In genomic region chr1:206002833-206003532, GRCh38 we compare ENCODE assay signal across 8 cellular contexts. TPM values are rescaled to one million over a fixed set of nuclear protein-coding genes. Genes with fewer than 3 reads are reported as not detected.
DNase-seq lines count a peak whose midpoint lies in the region; ATAC-seq, FAIRE-seq and TF ChIP-seq lines count a peak whose summit lies in the region.

TSS of gene RAB7B (minus strand) at chr1:206003395. CDS start at chr1:205994135, 9,260 bp downstream.

- DNase-seq in GM23338 (ENCODE audit: low spot score): no peak
- DNase-seq in adipocyte (ENCODE audit: low read depth): peak; percentile 90
- peak; percentile 64 for DNase-seq in left ventricle myocardium inferior
- DNase-seq in gastrocnemius medialis: peak; percentile 52 to 58
- no peak for DNase-seq in MM.1S
- no peak for DNase-seq in H54 (ENCODE audit: insufficient read length, low spot score)
- no peak for DNase-seq in effector memory CD4-positive, alpha-beta T cell

- H3K9me3 Mint-ChIP-seq in GM23338: no peaks in the 10 kb centered on the region

- no peak within 1 kb of the TSS for H3K4me3 ChIP-seq in GM23338
- H3K4me3 ChIP-seq in adipocyte (ENCODE audit: low read length): peak within 1 kb of the TSS; percentile 83
- peak within 1 kb of the TSS; percentile 61 for H3K4me3 ChIP-seq in left ventricle myocardium inferior
- H3K4me3 ChIP-seq in gastrocnemius medialis: peak within 1 kb of the TSS in 2 of 4 donors; percentile 7 to 19
- H3K4me3 ChIP-seq in MM.1S (ENCODE audit: low read length): no peak within 1 kb of the TSS
- no peak within 1 kb of the TSS for H3K4me3 ChIP-seq in effector memory CD4-positive, alpha-beta T cell (ENCODE audit: insufficient read depth, low read depth, low read length, poor library complexity, severe bottlenecking)

- H4K20me1 ChIP-seq in GM23338 (replicated peaks; ENCODE audit: insufficient read depth): no peaks in the 10 kb centered on the region
- H4K20me1 ChIP-seq in MM.1S (ENCODE audit: insufficient read depth, low read length): no peaks in the 10 kb centered on the region

- H3K27ac ChIP-seq in GM23338 (ENCODE audit: low read depth) (no peak within 1 kb of the TSS), left ventricle myocardium inferior (replicated peaks) (peak within 1 kb of the TSS; percentile 79), gastrocnemius medialis (peak within 1 kb of the TSS; percentile 60 to 77 (median 68)), MM.1S (ENCODE audit: low read length) (no peak within 1 kb of the TSS)
- H3K27ac ChIP-seq in effector memory CD4-positive, alpha-beta T cell (ENCODE audit: insufficient read depth, low read length, poor library complexity, severe bottlenecking): no peak within 1 kb of the TSS

- intact Hi-C loops in left ventricle myocardium inferior (cut with micrococcal nuclease): no loop called here
- intact Hi-C loops in gastrocnemius medialis (cut with DNase I; ENCODE audit: low total_unique reads): no loop called here

- no peaks in the 10 kb centered on the region for H3K36me3 Mint-ChIP-seq in GM23338 (ENCODE audit: low read depth)

- FAIRE-seq in H54 (lab: Jason Lieb, UNC): no peak

- TF ChIP-seq POLR2A in gastrocnemius medialis (IDR thresholded peaks at IDR 0.05): peak in 1 of 2 donors; percentile 16
- no peak for TF ChIP-seq POLR2A in H54 (IDR thresholded peaks at IDR 0.05; ENCODE audit: low read depth, low read length)

- TF ChIP-seq CTCF in GM23338 (conservative IDR thresholded peaks at IDR 0.05; ENCODE audit: low read depth in 2 of 2) (no peak), left ventricle myocardium inferior (IDR thresholded peaks at IDR 0.05; ENCODE audit: borderline replicate concordance) (no peak), gastrocnemius medialis (IDR thresholded peaks at IDR 0.05 in 4 of 5, conservative IDR thresholded peaks at IDR 0.05 in 1 of 5) (no peak), MM.1S (IDR thresholded peaks at IDR 0.05; ENCODE audit: low read length) (no peak)

- H3K27me3 Mint-ChIP-seq in GM23338 (ENCODE audit: insufficient read depth, low read depth, poor library complexity): peaks cover 31% of the 10 kb centered on the region

- H3K4me1 Mint-ChIP-seq in GM23338: peaks cover 9% of the 10 kb centered on the region

- no peak within 1 kb of the TSS for H3K4me3 Mint-ChIP-seq in GM23338

- H3K9ac ChIP-seq in adipocyte (ENCODE audit: low read length) (peak within 1 kb of the TSS; percentile 80), MM.1S (ENCODE audit: low read length) (no peak within 1 kb of the TSS)

- in situ Hi-C loops in gastrocnemius medialis (cut with MboI; ENCODE audit: low sequenced_read_pairs in 4 of 4): no loop called here

- H3K27ac Mint-ChIP-seq in GM23338: no peak within 1 kb of the TSS; the same call in 1 of the 2 replicates

- peak within 1 kb of the TSS; percentile 18; the same call in 1 of the 2 replicates for H2AFZ ChIP-seq in GM23338
- H2AFZ ChIP-seq in MM.1S (ENCODE audit: low read length): no peak within 1 kb of the TSS

- H3K36me3 ChIP-seq in GM23338 (ENCODE audit: insufficient read depth) (no peaks in the 10 kb centered on the region), adipocyte (ENCODE audit: control insufficient read depth, insufficient read depth, low read length, severe bottlenecking) (no peaks in the 10 kb centered on the region), left ventricle myocardium inferior (no peaks in the 10 kb centered on the region), gastrocnemius medialis (no peaks in the 10 kb centered on the region), MM.1S (replicated peaks; ENCODE audit: insufficient read depth, low read length) (no peaks in the 10 kb centered on the region)
- no peaks in the 10 kb centered on the region for H3K36me3 ChIP-seq in effector memory CD4-positive, alpha-beta T cell (ENCODE audit: control insufficient read depth, insufficient read depth, low read length)

- H3K9me3 ChIP-seq in adipocyte (ENCODE audit: control insufficient read depth, low read length): no peaks in the 10 kb centered on the region
- no peaks in the 10 kb centered on the region for H3K9me3 ChIP-seq in left ventricle myocardium inferior (replicated peaks)
- no peaks in the 10 kb centered on the region for H3K9me3 ChIP-seq in gastrocnemius medialis
- no peaks in the 10 kb centered on the region for H3K9me3 ChIP-seq in MM.1S (replicated peaks; ENCODE audit: insufficient read depth, low read length)
- H3K9me3 ChIP-seq in effector memory CD4-positive, alpha-beta T cell (ENCODE audit: control insufficient read depth, low read length): no peaks in the 10 kb centered on the region

- H3K4me1 ChIP-seq in GM23338 (ENCODE audit: insufficient read depth) (peaks cover 6% of the 10 kb centered on the region; the same call in 1 of the 2 replicates), adipocyte (ENCODE audit: control insufficient read depth, insufficient read depth, low read length) (peaks cover 45% of the 10 kb centered on the region), left ventricle myocardium inferior (peaks cover 54% of the 10 kb centered on the region), gastrocnemius medialis (peaks cover 35 to 41% of the 10 kb centered on the region in 2 donors), MM.1S (ENCODE audit: low read length) (peaks cover 10% of the 10 kb centered on the region)
- no peaks in the 10 kb centered on the region for H3K4me1 ChIP-seq in effector memory CD4-positive, alpha-beta T cell (ENCODE audit: control insufficient read depth, insufficient read depth, low read length, poor library complexity, severe bottlenecking)

- ATAC-seq in GM23338: no peak
- peak; percentile 55 to 57 for ATAC-seq in gastrocnemius medialis
- no peak for ATAC-seq in GM18909 (IDR thresholded peaks at IDR 0.05; ENCODE audit: poor library complexity, unreplicated experiment)

- no peak within 1 kb of the TSS for H3K4me2 ChIP-seq in GM23338
- no peak within 1 kb of the TSS for H3K4me2 ChIP-seq in MM.1S (ENCODE audit: low read depth, low read length)

- H3K79me2 ChIP-seq in GM23338 (replicated peaks; ENCODE audit: insufficient read depth): no peaks in the 10 kb centered on the region
- H3K79me2 ChIP-seq in MM.1S (ENCODE audit: low read length): no peaks in the 10 kb centered on the region

- H3F3A ChIP-seq in GM23338 (replicated peaks; ENCODE audit: low read depth) (no peaks in the 10 kb centered on the region), MM.1S (ENCODE audit: insufficient read depth, low read length) (no peaks in the 10 kb centered on the region)

- 0 out of 2 replicates have a peak, but pooled peaks cover 7% of the 10 kb centered on the region for H3K27me3 ChIP-seq in GM23338 (ENCODE audit: insufficient read depth)
- no peaks in the 10 kb centered on the region for H3K27me3 ChIP-seq in adipocyte (replicated peaks; ENCODE audit: control insufficient read depth, insufficient read depth, low read length)
- H3K27me3 ChIP-seq in left ventricle myocardium inferior (ENCODE audit: low read depth): no peaks in the 10 kb centered on the region
- H3K27me3 ChIP-seq in gastrocnemius medialis: no peaks in the 10 kb centered on the region
- no peaks in the 10 kb centered on the region for H3K27me3 ChIP-seq in MM.1S (replicated peaks; ENCODE audit: insufficient read depth, low read length)
- H3K27me3 ChIP-seq in effector memory CD4-positive, alpha-beta T cell (replicated peaks; ENCODE audit: control insufficient read depth, insufficient read depth, low read length, poor library complexity, severe bottlenecking): no peaks in the 10 kb centered on the region

- no peaks in the 10 kb centered on the region for H3K9me2 ChIP-seq in GM23338 (ENCODE audit: insufficient read depth)
- H3K9me2 ChIP-seq in MM.1S (replicated peaks; ENCODE audit: insufficient read depth, low read length): no peaks in the 10 kb centered on the region

TF ChIP-seq in GM23338, 12 proteins besides CTCF, POLR2A, EP300 and RAD21 (continues in another document):
- TF ChIP-seq ETS1 (IDR thresholded peaks at IDR 0.05) (no peak), EZH2 (IDR thresholded peaks at IDR 0.05; ENCODE audit: low read depth, unreplicated experiment) (no peak), JUNB (IDR thresholded peaks at IDR 0.05; ENCODE audit: unreplicated experiment) (no peak)

RNA-seq across cellular contexts. Expression of gene RAB7B, which starts in this region (rescaled TPM):
- not detected in 2 replicates for total RNA-seq in GM23338 (2014; rRNA removed; shearing (Covaris generic))
- not detected in 2 replicates for polyA plus RNA-seq in GM23338 (2016; fragmentation: Nextera tagmentation; extraction: Ambion mirVana)
- total RNA-seq in left ventricle myocardium inferior (1.4 TPM), gastrocnemius medialis (under 1 TPM in 3 of 4 donors, not detected in 1; 0.15 to 0.62 (median 0.33) TPM)

Comparison
In these comparisons a context has a peak if more than half of its experiments do, and no peak if none do; other contexts are left out.
1. Peak in DNase-seq, ATAC-seq and H3K27ac ChIP-seq in gastrocnemius medialis; RNA of the gene not detected or under 1 TPM.
2. DNase-seq: peak in adipocyte (single experiment) and left ventricle myocardium inferior (single experiment); none in GM23338 (single experiment), MM.1S (single experiment), H54 (single experiment) and effector memory CD4-positive, alpha-beta T cell (0 of 3).
3. H3K4me3 ChIP-seq: peak in adipocyte (single experiment) and left ventricle myocardium inferior (single experiment); none in GM23338 (single experiment), MM.1S (single experiment) and effector memory CD4-positive, alpha-beta T cell (single experiment).